9 cellular contexts compared by ENCODE assay signal in genomic region chr5:116086309-116086708, GRCh38. TPM values are rescaled to one million over a fixed set of nuclear protein-coding genes. Genes with fewer than 3 reads are reported as not detected.
DNase-seq lines count a peak whose midpoint lies in the region; ATAC-seq, FAIRE-seq and TF ChIP-seq lines count a peak whose summit lies in the region.
"Not testable (repeated sequence)": the region's sequence is repeated elsewhere in the genome, so short reads cannot be mapped to it uniquely, and the experiment has no call there.
"Had no signal": no experiment of that assay in that cellular context is flagged by ENCODE, and none has a peak within 500 bp of the region (broad histone marks: within the 10 kb centered on the region; RNA-seq: fewer than 3 reads in every experiment).

No MANE protein-coding gene starts in this region.

- H3K79me2 ChIP-seq in HepG2 (ENCODE audit: insufficient read depth, low read length), result peaks cover 38% of the 10 kb centered on the region

- H3K27ac ChIP-seq in duodenal mucosa (ENCODE audit: low read depth, low read length); HepG2 (ENCODE audit: extremely low read length, insufficient read depth, low read length): not testable (repeated sequence)

- DNase-seq in Caco-2; LNCaP clone FGC (ENCODE audit: low read depth); T-helper 2 cell treated with Interferon-gamma antibody and Interleukin-4, amounts not matched to agents 5 μg/mL and 100 μg/mL, for 36 hours (ENCODE audit: low spot score); activated naive CD4-positive, alpha-beta T cell treated with anti-CD3 and anti-CD28 coated beads, Interleukin-2, amount 10 ng/mL, durations not matched to agents 7 days and 5 days; HepG2 (ENCODE audit: low spot score); osteocyte (ENCODE audit: extremely low spot score, unreplicated experiment): not testable (repeated sequence)

- H4K20me1 ChIP-seq in HepG2 (ENCODE audit: insufficient read depth, low read length), result not testable (repeated sequence)

- H3K27me3 Mint-ChIP-seq in Caco-2 (ENCODE audit: insufficient read depth, unreplicated experiment); T-helper 2 cell treated with Interferon-gamma antibody and Interleukin-4, amounts not matched to agents 5 μg/mL and 100 μg/mL, for 36 hours (ENCODE audit: low read depth); activated naive CD4-positive, alpha-beta T cell treated with anti-CD3 and anti-CD28 coated beads, Interleukin-2, amount 10 ng/mL, durations not matched to agents 7 days and 5 days; osteocyte (ENCODE audit: unreplicated experiment): not testable (repeated sequence)

- not testable (repeated sequence) for TF ChIP-seq CTCF in Caco-2 (IDR thresholded peaks at IDR 0.05; ENCODE audit: insufficient read depth in 1 of 2, low read depth in 1 of 2, low read length in 1 of 2, severe bottlenecking in 1 of 2, unreplicated experiment in 1 of 2); LNCaP clone FGC (IDR thresholded peaks at IDR 0.05; ENCODE audit: control insufficient read depth, extremely low read depth, insufficient read depth); HepG2 (CRISPR knock-in tag; IDR thresholded peaks at IDR 0.05); osteocyte (IDR thresholded peaks at IDR 0.05)

- not testable (repeated sequence) for H3K9ac ChIP-seq in duodenal mucosa (ENCODE audit: low read depth in 1 of 2, low read length in 2 of 2); HepG2 (ENCODE audit: insufficient read depth, low read depth, low read length)

- not testable (repeated sequence) for FAIRE-seq in HepG2 (lab: Jason Lieb, UNC)

- H3K4me1 Mint-ChIP-seq in Caco-2 (ENCODE audit: low read depth, unreplicated experiment), result peaks cover 20% of the 10 kb centered on the region
- peaks cover 23% of the 10 kb centered on the region for H3K4me1 Mint-ChIP-seq in T-helper 2 cell treated with Interferon-gamma antibody and Interleukin-4, amounts not matched to agents 5 μg/mL and 100 μg/mL, for 36 hours (ENCODE audit: low read depth)
- H3K4me1 Mint-ChIP-seq in activated naive CD4-positive, alpha-beta T cell treated with anti-CD3 and anti-CD28 coated beads, Interleukin-2, amount 10 ng/mL, durations not matched to agents 7 days and 5 days, result peaks cover 37% of the 10 kb centered on the region
- H3K4me1 Mint-ChIP-seq in osteocyte (ENCODE audit: unreplicated experiment), result peaks cover 23% of the 10 kb centered on the region

- intact Hi-C loops in Caco-2 (cut with micrococcal nuclease; ENCODE audit: unreplicated experiment), result loop anchor here (5.0 kb wide), 1 partner anchor 244 kb away; the partner anchor contains the start of genes AP3S1 and ATG12
- intact Hi-C loops in HepG2 (cut with micrococcal nuclease; ENCODE audit: unreplicated experiment), result loop anchor here (5.0 kb wide), 2 partner anchors 244 to 459 kb away; partner anchors contain the start of genes AP3S1, ATG12 and TMED7

- H3K4me3 Mint-ChIP-seq in Caco-2 (ENCODE audit: unreplicated experiment) (peak overlapping the region; percentile 79), osteocyte (ENCODE audit: unreplicated experiment) (peak overlapping the region; percentile 82)
- peak overlapping the region; percentile 90 for H3K4me3 Mint-ChIP-seq in T-helper 2 cell treated with Interferon-gamma antibody and Interleukin-4, amounts not matched to agents 5 μg/mL and 100 μg/mL, for 36 hours
- peak overlapping the region; percentile 91 for H3K4me3 Mint-ChIP-seq in activated naive CD4-positive, alpha-beta T cell treated with anti-CD3 and anti-CD28 coated beads, Interleukin-2, amount 10 ng/mL, durations not matched to agents 7 days and 5 days

- not testable (repeated sequence) for TF ChIP-seq RAD21 in HepG2 (CRISPR knock-in tag; IDR thresholded peaks at IDR 0.05)

- H3K9me3 Mint-ChIP-seq in Caco-2 (ENCODE audit: unreplicated experiment); T-helper 2 cell treated with Interferon-gamma antibody and Interleukin-4, amounts not matched to agents 5 μg/mL and 100 μg/mL, for 36 hours; activated naive CD4-positive, alpha-beta T cell treated with anti-CD3 and anti-CD28 coated beads, Interleukin-2, amount 10 ng/mL, durations not matched to agents 7 days and 5 days: not testable (repeated sequence)
- peaks cover 15% of the 10 kb centered on the region for H3K9me3 Mint-ChIP-seq in osteocyte (ENCODE audit: unreplicated experiment)

- CTCF ChIA-PET in Caco-2 (lab: Charles Lee); activated naive CD4-positive, alpha-beta T cell treated with anti-CD3 and anti-CD28 coated beads, Interleukin-2, amount 10 ng/mL, durations not matched to agents 7 days and 5 days (lab: Charles Lee); HepG2 (lab: Yijun Ruan, JAX; ENCODE audit: low intra/inter-chr PET ratio, low total read pairs): not testable (repeated sequence)

- BruUV-seq in Caco-2 (replicated peaks; lab: Mats Ljungman, UMichigan); HepG2 (replicated peaks; lab: Mats Ljungman, UMichigan): not testable (repeated sequence)

- H3K36me3 Mint-ChIP-seq in Caco-2 (ENCODE audit: insufficient read depth, unreplicated experiment), result not testable (repeated sequence)
- H3K36me3 Mint-ChIP-seq in T-helper 2 cell treated with Interferon-gamma antibody and Interleukin-4, amounts not matched to agents 5 μg/mL and 100 μg/mL, for 36 hours (ENCODE audit: low read depth), result peaks cover 26% of the 10 kb centered on the region
- H3K36me3 Mint-ChIP-seq in activated naive CD4-positive, alpha-beta T cell treated with anti-CD3 and anti-CD28 coated beads, Interleukin-2, amount 10 ng/mL, durations not matched to agents 7 days and 5 days, result peaks cover 37% of the 10 kb centered on the region
- H3K36me3 Mint-ChIP-seq in osteocyte (ENCODE audit: unreplicated experiment), result peaks cover 21% of the 10 kb centered on the region

- not testable (repeated sequence) for TF ChIP-seq EP300 in HepG2 (IDR thresholded peaks at IDR 0.05; ENCODE audit: low read depth in 2 of 2, low read length in 2 of 2); HepG2 (CRISPR knock-in tag; IDR thresholded peaks at IDR 0.05; ENCODE audit: borderline replicate concordance)

- 96% methylated on average over 11 of the region's 11 CpGs for WGBS in HepG2 (ENCODE audit: low lambda C conversion rate)

- not testable (repeated sequence) for H3K27me3 ChIP-seq in Caco-2 (replicated peaks; ENCODE audit: control insufficient read depth, insufficient read depth, low read length); duodenal mucosa (ENCODE audit: control insufficient read depth in 1 of 2, insufficient read depth in 2 of 2, low read length in 2 of 2); HepG2 (ENCODE audit: control insufficient read depth in 1 of 2, insufficient read depth in 2 of 2, low read length in 2 of 2)

- H3K4me3 ChIP-seq in Caco-2 (ENCODE audit: low read depth, low read length), result not testable (repeated sequence)
- H3K4me3 ChIP-seq in LNCaP clone FGC (ENCODE audit: low read depth, low read length) (peak overlapping the region; percentile 88), duodenal mucosa (ENCODE audit: low read depth in 1 of 2, low read length in 2 of 2) (peak overlapping the region; percentile 83 to 99), HepG2 (replicated peaks in 1 of 3; ENCODE audit: insufficient read depth in 1 of 3, low read depth in 2 of 3, low read length in 3 of 3) (peak overlapping the region in 2 of 3 experiments; percentile 89 to 98; a peak in 4 of 6 replicates)

- H3K27ac Mint-ChIP-seq in Caco-2 (ENCODE audit: unreplicated experiment); T-helper 2 cell treated with Interferon-gamma antibody and Interleukin-4, amounts not matched to agents 5 μg/mL and 100 μg/mL, for 36 hours; activated naive CD4-positive, alpha-beta T cell treated with anti-CD3 and anti-CD28 coated beads, Interleukin-2, amount 10 ng/mL, durations not matched to agents 7 days and 5 days: not testable (repeated sequence)
- peak overlapping the region; percentile 93 for H3K27ac Mint-ChIP-seq in osteocyte (ENCODE audit: unreplicated experiment)

- ATAC-seq in HepG2, result not testable (repeated sequence)

- not testable (repeated sequence) for H3K36me3 ChIP-seq in Caco-2 (ENCODE audit: control insufficient read depth, insufficient read depth, low read length); duodenal mucosa (ENCODE audit: control insufficient read depth in 1 of 2, insufficient read depth in 2 of 2, low read length in 2 of 2); HepG2 (replicated peaks in 1 of 2; ENCODE audit: control insufficient read depth in 1 of 2, insufficient read depth in 2 of 2, low read length in 2 of 2)

- POLR2A ChIA-PET in Caco-2 (lab: Charles Lee), result not testable (repeated sequence)
- POLR2A ChIA-PET in HepG2 (lab: Yijun Ruan, JAX), result interaction anchor here (1.7 kb wide), 1 partner anchor 9 kb away, joined by 4 read pairs; no protein-coding TSS in a partner anchor

- peaks cover 15% of the 10 kb centered on the region; the same call in 1 of the 2 replicates for H3K4me1 ChIP-seq in Caco-2
- H3K4me1 ChIP-seq in duodenal mucosa (ENCODE audit: control insufficient read depth in 1 of 2, insufficient read depth in 2 of 2, low read length in 2 of 2), result not testable (repeated sequence)
- peaks cover 56% of the 10 kb centered on the region for H3K4me1 ChIP-seq in HepG2 (ENCODE audit: insufficient read depth, low read length)

- H3K9me3 ChIP-seq in Caco-2; duodenal mucosa (ENCODE audit: control insufficient read depth in 1 of 2, low read length in 2 of 2); HepG2 (ENCODE audit: low read length): not testable (repeated sequence)

- not testable (repeated sequence) for H2AFZ ChIP-seq in HepG2 (ENCODE audit: low read length)

- H3K4me2 ChIP-seq in HepG2 (ENCODE audit: low read depth, low read length), result peak overlapping the region; percentile 96

- in situ Hi-C loops in HepG2 (cut with HindIII; ENCODE audit: extremely low pct_ligation_motif_present, low pct_unique_long_range_greater_than_20kb), result not testable (repeated sequence)

- not testable (repeated sequence) for TF ChIP-seq POLR2A in HepG2 (IDR thresholded peaks at IDR 0.05; ENCODE audit: insufficient read depth in 1 of 2, low read depth in 2 of 2, low read length in 2 of 2)

RNA-seq across cellular contexts. Expression of gene COMMD10, which starts 1.5 kb away (rescaled TPM):
- total RNA-seq in Caco-2 (2022) (26.4 and 30.4 TPM in 2 replicates), HepG2 (2016; rRNA removed; fragmentation: Illumina TruSeq; extraction: Trizol) (39.3 and 45.9 TPM in 2 replicates), osteocyte (21.2 and 26.3 TPM in 2 replicates)
- total RNA-seq in HepG2 (2016; cell fraction: cytosol; rRNA removed; fragmentation: Illumina TruSeq; extraction: Trizol; ENCODE audit: low read depth), result 12.7 and 14.8 TPM in 2 replicates
- 36.8 and 51.4 TPM in 2 replicates for total RNA-seq in HepG2 (2016; cell fraction: insoluble cytoplasmic fraction; rRNA removed; fragmentation: Illumina TruSeq; extraction: Trizol)
- 10.3 and 11.3 TPM in 2 replicates for total RNA-seq in HepG2 (2016; cell fraction: membrane; rRNA removed; fragmentation: Illumina TruSeq; extraction: Trizol)
- 49.1 and 53.3 TPM in 2 replicates for total RNA-seq in HepG2 (2016; cell fraction: nucleus; rRNA removed; fragmentation: Illumina TruSeq; extraction: Trizol)
- 11.8 and 16.9 TPM in 2 replicates for polyA plus RNA-seq in HepG2 (2011; rRNA removed)
- 6.1 and 10.1 TPM in 2 replicates for polyA plus RNA-seq in HepG2 (2011; cell fraction: cytosol; rRNA removed)
- 12.2 and 13.1 TPM in 2 replicates for polyA plus RNA-seq in HepG2 (2011; cell fraction: nucleus; rRNA removed)
- polyA plus RNA-seq in HepG2 (2012), result 15.3 and 17.3 TPM in 2 replicates
- 3.1 and 3.4 TPM in 2 replicates for polyA plus RNA-seq in HepG2 (2016; cell fraction: cytosol; fragmentation: Illumina TruSeq; extraction: Trizol; ENCODE audit: low read depth)
- polyA plus RNA-seq in HepG2 (2016; cell fraction: insoluble cytoplasmic fraction; fragmentation: Illumina TruSeq; extraction: Trizol; ENCODE audit: low read depth), result 42.0 and 46.1 TPM in 2 replicates
- polyA plus RNA-seq in HepG2 (2016; cell fraction: membrane; fragmentation: Illumina TruSeq; extraction: Trizol; ENCODE audit: low read depth), result 6.0 and 6.7 TPM in 2 replicates
- 26.7 and 29.7 TPM in 2 replicates for polyA plus RNA-seq in HepG2 (2016; cell fraction: nucleus; fragmentation: Illumina TruSeq; extraction: Trizol; ENCODE audit: insufficient read depth, low read depth)
- polyA minus RNA-seq in HepG2 (2011; rRNA and poly(A)+ RNA removed; ENCODE audit: low replicate concordance), result 5.3 and 6.5 TPM in 2 replicates
- polyA minus RNA-seq in HepG2 (2011; cell fraction: cytosol; rRNA and poly(A)+ RNA removed), result 9.5 and 10.4 TPM in 2 replicates
- polyA minus RNA-seq in HepG2 (2011; cell fraction: nucleus; rRNA and poly(A)+ RNA removed), result 73.5 and 78.9 TPM in 2 replicates

RNA-seq across cellular contexts. Expression of gene ARL14EPL, which starts 54.0 kb away (rescaled TPM):
- total RNA-seq in Caco-2 (2022) (not detected in 2 replicates), HepG2 (2016; rRNA removed; fragmentation: Illumina TruSeq; extraction: Trizol) (not detected in 2 replicates), osteocyte (not detected in 2 replicates)
- not detected in 2 replicates for total RNA-seq in HepG2 (2016; cell fraction: cytosol; rRNA removed; fragmentation: Illumina TruSeq; extraction: Trizol; ENCODE audit: low read depth)
- total RNA-seq in HepG2 (2016; cell fraction: insoluble cytoplasmic fraction; rRNA removed; fragmentation: Illumina TruSeq; extraction: Trizol), result not detected in 2 replicates
- total RNA-seq in HepG2 (2016; cell fraction: membrane; rRNA removed; fragmentation: Illumina TruSeq; extraction: Trizol), result not detected in 2 replicates
- not detected in 2 replicates for total RNA-seq in HepG2 (2016; cell fraction: nucleus; rRNA removed; fragmentation: Illumina TruSeq; extraction: Trizol)
- not detected in 2 replicates for polyA plus RNA-seq in HepG2 (2011; rRNA removed)
- not detected in 2 replicates for polyA plus RNA-seq in HepG2 (2011; cell fraction: cytosol; rRNA removed)
- not detected in 2 replicates for polyA plus RNA-seq in HepG2 (2011; cell fraction: nucleus; rRNA removed)
- not detected in 2 replicates for polyA plus RNA-seq in HepG2 (2012)
- not detected in 2 replicates for polyA plus RNA-seq in HepG2 (2016; cell fraction: cytosol; fragmentation: Illumina TruSeq; extraction: Trizol; ENCODE audit: low read depth)
- polyA plus RNA-seq in HepG2 (2016; cell fraction: insoluble cytoplasmic fraction; fragmentation: Illumina TruSeq; extraction: Trizol; ENCODE audit: low read depth), result not detected in 2 replicates
- polyA plus RNA-seq in HepG2 (2016; cell fraction: membrane; fragmentation: Illumina TruSeq; extraction: Trizol; ENCODE audit: low read depth), result not detected in 2 replicates
- not detected in 2 replicates for polyA plus RNA-seq in HepG2 (2016; cell fraction: nucleus; fragmentation: Illumina TruSeq; extraction: Trizol; ENCODE audit: insufficient read depth, low read depth)
- polyA minus RNA-seq in HepG2 (2011; rRNA and poly(A)+ RNA removed; ENCODE audit: low replicate concordance), result 0.82 TPM in 1 of 2 replicates, not detected in the other
- polyA minus RNA-seq in HepG2 (2011; cell fraction: cytosol; rRNA and poly(A)+ RNA removed), result not detected in 2 replicates
- polyA minus RNA-seq in HepG2 (2011; cell fraction: nucleus; rRNA and poly(A)+ RNA removed), result not detected in 2 replicates
- total RNA-seq: colonic mucosa, lower leg skin had no signal
